ENCODE assay signal across 2 cellular contexts in the genomic region with DNA sequence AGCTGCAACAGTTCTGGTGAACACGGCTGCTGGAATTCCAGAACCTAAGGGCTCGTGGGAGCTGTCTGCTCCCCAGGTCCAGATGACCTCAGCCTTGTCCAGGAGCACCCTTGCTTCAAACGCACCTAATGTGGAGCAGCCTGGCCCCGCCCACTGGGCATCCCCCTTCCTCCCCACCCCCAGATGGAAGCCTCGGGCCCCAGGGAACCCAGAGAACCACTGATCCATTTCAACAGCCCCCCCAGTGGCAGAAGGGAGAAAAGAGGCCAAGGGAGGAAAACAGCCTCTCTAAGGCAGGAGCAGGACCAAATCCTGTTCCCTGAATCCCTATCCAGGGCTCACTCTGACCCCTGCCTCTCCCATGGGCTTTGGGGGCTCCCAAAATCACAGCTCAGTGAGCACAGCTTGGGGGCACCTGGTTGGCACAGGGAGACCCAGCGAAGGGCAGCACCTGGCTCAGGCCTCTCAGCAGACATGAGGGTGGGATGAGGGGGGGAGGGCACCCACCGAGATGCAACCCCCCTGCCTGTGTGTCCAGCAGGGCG.
TF ChIP-seq lines count a peak whose summit lies in the region.

No MANE protein-coding gene starts in this region.

TF ChIP-seq in GM12878, 131 proteins besides CTCF, POLR2A, EP300 and RAD21 (continues in another document):
- no peak for TF ChIP-seq SP1 (IDR thresholded peaks at IDR 0.05; ENCODE audit: low read depth, low read length)
- TF ChIP-seq ZNF384 (IDR thresholded peaks at IDR 0.05; ENCODE audit: borderline replicate concordance, low read depth, low read length) = no peak
- peak; percentile 38; the same call in 1 of the 2 replicates for TF ChIP-seq IKZF1 (conservative IDR thresholded peaks at IDR 0.05)
- TF ChIP-seq SREBF2 (IDR thresholded peaks at IDR 0.05; ENCODE audit: low read length) = no peak
- no peak for TF ChIP-seq MYB (IDR thresholded peaks at IDR 0.05; ENCODE audit: borderline replicate concordance, low read depth, low read length)
- no peak for TF ChIP-seq JUND (IDR thresholded peaks at IDR 0.05; ENCODE audit: low read depth, low read length)
- TF ChIP-seq KLF5 (IDR thresholded peaks at IDR 0.05; ENCODE audit: partially characterized antibody) = no peak
- TF ChIP-seq, protein P1, sequence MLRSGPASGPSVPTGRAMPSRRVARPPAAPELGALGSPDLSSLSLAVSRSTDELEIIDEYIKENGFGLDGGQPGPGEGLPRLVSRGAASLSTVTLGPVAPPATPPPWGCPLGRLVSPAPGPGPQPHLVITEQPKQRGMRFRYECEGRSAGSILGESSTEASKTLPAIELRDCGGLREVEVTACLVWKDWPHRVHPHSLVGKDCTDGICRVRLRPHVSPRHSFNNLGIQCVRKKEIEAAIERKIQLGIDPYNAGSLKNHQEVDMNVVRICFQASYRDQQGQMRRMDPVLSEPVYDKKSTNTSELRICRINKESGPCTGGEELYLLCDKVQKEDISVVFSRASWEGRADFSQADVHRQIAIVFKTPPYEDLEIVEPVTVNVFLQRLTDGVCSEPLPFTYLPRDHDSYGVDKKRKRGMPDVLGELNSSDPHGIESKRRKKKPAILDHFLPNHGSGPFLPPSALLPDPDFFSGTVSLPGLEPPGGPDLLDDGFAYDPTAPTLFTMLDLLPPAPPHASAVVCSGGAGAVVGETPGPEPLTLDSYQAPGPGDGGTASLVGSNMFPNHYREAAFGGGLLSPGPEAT (IDR thresholded peaks at IDR 0.05; ENCODE audit: low read depth) = no peak
- TF ChIP-seq, protein P2, sequence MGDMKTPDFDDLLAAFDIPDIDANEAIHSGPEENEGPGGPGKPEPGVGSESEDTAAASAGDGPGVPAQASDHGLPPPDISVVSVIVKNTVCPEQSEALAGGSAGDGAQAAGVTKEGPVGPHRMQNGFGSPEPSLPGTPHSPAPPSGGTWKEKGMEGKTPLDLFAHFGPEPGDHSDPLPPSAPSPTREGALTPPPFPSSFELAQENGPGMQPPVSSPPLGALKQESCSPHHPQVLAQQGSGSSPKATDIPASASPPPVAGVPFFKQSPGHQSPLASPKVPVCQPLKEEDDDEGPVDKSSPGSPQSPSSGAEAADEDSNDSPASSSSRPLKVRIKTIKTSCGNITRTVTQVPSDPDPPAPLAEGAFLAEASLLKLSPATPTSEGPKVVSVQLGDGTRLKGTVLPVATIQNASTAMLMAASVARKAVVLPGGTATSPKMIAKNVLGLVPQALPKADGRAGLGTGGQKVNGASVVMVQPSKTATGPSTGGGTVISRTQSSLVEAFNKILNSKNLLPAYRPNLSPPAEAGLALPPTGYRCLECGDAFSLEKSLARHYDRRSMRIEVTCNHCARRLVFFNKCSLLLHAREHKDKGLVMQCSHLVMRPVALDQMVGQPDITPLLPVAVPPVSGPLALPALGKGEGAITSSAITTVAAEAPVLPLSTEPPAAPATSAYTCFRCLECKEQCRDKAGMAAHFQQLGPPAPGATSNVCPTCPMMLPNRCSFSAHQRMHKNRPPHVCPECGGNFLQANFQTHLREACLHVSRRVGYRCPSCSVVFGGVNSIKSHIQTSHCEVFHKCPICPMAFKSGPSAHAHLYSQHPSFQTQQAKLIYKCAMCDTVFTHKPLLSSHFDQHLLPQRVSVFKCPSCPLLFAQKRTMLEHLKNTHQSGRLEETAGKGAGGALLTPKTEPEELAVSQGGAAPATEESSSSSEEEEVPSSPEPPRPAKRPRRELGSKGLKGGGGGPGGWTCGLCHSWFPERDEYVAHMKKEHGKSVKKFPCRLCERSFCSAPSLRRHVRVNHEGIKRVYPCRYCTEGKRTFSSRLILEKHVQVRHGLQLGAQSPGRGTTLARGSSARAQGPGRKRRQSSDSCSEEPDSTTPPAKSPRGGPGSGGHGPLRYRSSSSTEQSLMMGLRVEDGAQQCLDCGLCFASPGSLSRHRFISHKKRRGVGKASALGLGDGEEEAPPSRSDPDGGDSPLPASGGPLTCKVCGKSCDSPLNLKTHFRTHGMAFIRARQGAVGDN (IDR thresholded peaks at IDR 0.05) = no peak
- TF ChIP-seq MTA2 (IDR thresholded peaks at IDR 0.05; ENCODE audit: low read depth) = no peak
- TF ChIP-seq, protein P3, sequence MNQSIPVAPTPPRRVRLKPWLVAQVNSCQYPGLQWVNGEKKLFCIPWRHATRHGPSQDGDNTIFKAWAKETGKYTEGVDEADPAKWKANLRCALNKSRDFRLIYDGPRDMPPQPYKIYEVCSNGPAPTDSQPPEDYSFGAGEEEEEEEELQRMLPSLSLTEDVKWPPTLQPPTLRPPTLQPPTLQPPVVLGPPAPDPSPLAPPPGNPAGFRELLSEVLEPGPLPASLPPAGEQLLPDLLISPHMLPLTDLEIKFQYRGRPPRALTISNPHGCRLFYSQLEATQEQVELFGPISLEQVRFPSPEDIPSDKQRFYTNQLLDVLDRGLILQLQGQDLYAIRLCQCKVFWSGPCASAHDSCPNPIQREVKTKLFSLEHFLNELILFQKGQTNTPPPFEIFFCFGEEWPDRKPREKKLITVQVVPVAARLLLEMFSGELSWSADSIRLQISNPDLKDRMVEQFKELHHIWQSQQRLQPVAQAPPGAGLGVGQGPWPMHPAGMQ (IDR thresholded peaks at IDR 0.05; ENCODE audit: borderline replicate concordance) = no peak
- TF ChIP-seq, protein P4, sequence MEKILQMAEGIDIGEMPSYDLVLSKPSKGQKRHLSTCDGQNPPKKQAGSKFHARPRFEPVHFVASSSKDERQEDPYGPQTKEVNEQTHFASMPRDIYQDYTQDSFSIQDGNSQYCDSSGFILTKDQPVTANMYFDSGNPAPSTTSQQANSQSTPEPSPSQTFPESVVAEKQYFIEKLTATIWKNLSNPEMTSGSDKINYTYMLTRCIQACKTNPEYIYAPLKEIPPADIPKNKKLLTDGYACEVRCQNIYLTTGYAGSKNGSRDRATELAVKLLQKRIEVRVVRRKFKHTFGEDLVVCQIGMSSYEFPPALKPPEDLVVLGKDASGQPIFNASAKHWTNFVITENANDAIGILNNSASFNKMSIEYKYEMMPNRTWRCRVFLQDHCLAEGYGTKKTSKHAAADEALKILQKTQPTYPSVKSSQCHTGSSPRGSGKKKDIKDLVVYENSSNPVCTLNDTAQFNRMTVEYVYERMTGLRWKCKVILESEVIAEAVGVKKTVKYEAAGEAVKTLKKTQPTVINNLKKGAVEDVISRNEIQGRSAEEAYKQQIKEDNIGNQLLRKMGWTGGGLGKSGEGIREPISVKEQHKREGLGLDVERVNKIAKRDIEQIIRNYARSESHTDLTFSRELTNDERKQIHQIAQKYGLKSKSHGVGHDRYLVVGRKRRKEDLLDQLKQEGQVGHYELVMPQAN (conservative IDR thresholded peaks at IDR 0.05) = no peak
- TF ChIP-seq MEF2A (IDR thresholded peaks at IDR 0.05; ENCODE audit: insufficient read depth, low read depth, low read length) = no peak
- TF ChIP-seq SMARCA5 (IDR thresholded peaks at IDR 0.05) = peak; percentile 65; the same call in 1 of the 2 replicates
- no peak for TF ChIP-seq EZH2 (IDR thresholded peaks at IDR 0.05; ENCODE audit: borderline replicate concordance, control insufficient read depth, low read depth, low read length)
- no peak for TF ChIP-seq RFX5 (IDR thresholded peaks at IDR 0.05; ENCODE audit: low read depth, low read length)
- no peak for TF ChIP-seq ZBED1 (IDR thresholded peaks at IDR 0.05; ENCODE audit: borderline replicate concordance)

TF ChIP-seq in GM12891, 5 proteins besides CTCF, POLR2A, EP300 and RAD21:
- TF ChIP-seq TAF1 (IDR thresholded peaks at IDR 0.05; ENCODE audit: low read depth, low read length) = no peak
- no peak for TF ChIP-seq POU2F2 (IDR thresholded peaks at IDR 0.05; ENCODE audit: low read depth, low read length)
- no peak for TF ChIP-seq SPI1 (IDR thresholded peaks at IDR 0.05; ENCODE audit: low read depth, low read length)
